In the genomic region with DNA sequence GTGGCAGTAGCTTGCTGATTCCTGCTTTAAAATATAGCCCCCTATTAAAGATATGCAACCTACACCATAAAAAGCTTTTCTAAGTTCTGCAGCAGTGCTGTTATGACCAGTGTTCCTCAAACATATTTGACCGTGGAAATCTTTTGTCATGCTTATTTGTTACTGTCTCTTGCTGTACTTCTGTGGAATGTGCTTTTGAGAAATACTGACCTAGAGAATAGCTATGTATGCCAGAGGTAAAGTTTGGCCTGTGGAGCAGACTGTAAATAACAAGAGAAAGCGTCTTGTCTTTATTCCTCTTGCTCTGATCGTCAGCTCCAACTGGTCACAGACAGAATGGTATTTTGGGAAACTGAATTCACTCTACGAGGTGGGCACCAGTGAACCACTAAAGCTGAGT, we compare ENCODE assay signal across 1 cellular context.
TF ChIP-seq lines count a peak whose summit lies in the region.

No MANE protein-coding gene starts in this region.

TF ChIP-seq in IMR-90, 13 proteins besides CTCF, POLR2A, EP300 and RAD21 (continued from another document):
- no peak for TF ChIP-seq ELK1 (IDR thresholded peaks at IDR 0.05; ENCODE audit: borderline replicate concordance, low read depth, low read length)
